11 cellular contexts compared by ENCODE assay signal in the genomic region with DNA sequence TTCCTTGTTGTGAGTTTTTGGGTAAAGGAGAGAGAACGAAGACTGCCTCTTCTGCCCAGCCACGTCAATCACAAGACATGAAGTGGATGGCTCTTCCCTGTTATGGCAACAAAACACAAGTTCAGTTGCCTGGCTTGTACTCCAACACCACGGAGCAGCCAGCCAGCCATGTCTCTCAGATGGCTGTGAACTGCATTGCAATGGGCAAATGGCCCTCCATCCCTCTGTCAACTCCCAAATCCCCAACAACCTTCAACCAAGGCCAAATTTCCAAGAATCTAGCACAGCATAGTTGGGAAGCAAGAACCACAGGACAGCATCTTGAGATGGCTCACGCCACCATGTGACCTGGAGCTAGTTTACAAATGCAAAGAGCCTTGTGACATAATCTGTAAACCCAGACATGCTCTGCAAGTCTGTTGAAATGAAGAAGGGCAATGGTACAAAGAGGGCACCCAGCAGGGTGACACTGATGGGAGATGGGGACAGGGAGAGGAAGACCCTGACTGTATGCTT. TPM values are rescaled to one million over a fixed set of nuclear protein-coding genes. Genes with fewer than 3 reads are reported as not detected.
DNase-seq lines count a peak whose midpoint lies in the region; ATAC-seq, FAIRE-seq and TF ChIP-seq lines count a peak whose summit lies in the region.
"Had no signal": no experiment of that assay in that cellular context is flagged by ENCODE, and none has a peak within 500 bp of the region (broad histone marks: within the 10 kb centered on the region; RNA-seq: fewer than 3 reads in every experiment).

No MANE protein-coding gene starts in this region.

- H3K9me3 ChIP-seq in Peyer's patch (no peaks in the 10 kb centered on the region), H1 (ENCODE audit: insufficient read depth in 2 of 2, low read depth in 1 of 2, low read length in 1 of 2) (no peaks in the 10 kb centered on the region), muscle layer of duodenum (ENCODE audit: control insufficient read depth in 1 of 2, low read length in 2 of 2) (no peaks in the 10 kb centered on the region), tibial artery (no peaks in the 10 kb centered on the region)

- H3K4me3 ChIP-seq in Peyer's patch (no peak overlapping the region), H1 (ENCODE audit: extremely low read depth in 1 of 4, insufficient read depth in 2 of 4, low read depth in 3 of 4, low read length in 4 of 4) (no peak overlapping the region), muscle layer of duodenum (ENCODE audit: low read depth in 1 of 2, low read length in 2 of 2) (no peak overlapping the region), tibial artery (no peak overlapping the region)

- no peak overlapping the region for H3K27ac Mint-ChIP-seq in activated CD8-positive, alpha-beta memory T cell treated with anti-CD3 and anti-CD28 coated beads, Interleukin-2, amount 10 ng/mL, durations not matched to agents 7 days and 5 days
- H3K27ac Mint-ChIP-seq: stimulated activated naive CD8-positive, alpha-beta T cell treated with anti-CD3 and anti-CD28 coated beads, Interleukin-15, amount 100 ng/mL, for 72 hours had no signal

- POLR2A ChIA-PET in H1 (lab: Charles Lee; ENCODE audit: partially characterized antibody), result no interaction called here

- H3K79me1 ChIP-seq in H1 (ENCODE audit: low read depth, low read length), result no peaks in the 10 kb centered on the region

- no peak overlapping the region for H4K91ac ChIP-seq in H1 (replicated peaks; ENCODE audit: insufficient read length, low read length)

- H3K27me3 ChIP-seq in Peyer's patch (no peaks in the 10 kb centered on the region), H1 (replicated peaks in 1 of 4; ENCODE audit: control insufficient read depth in 3 of 4, extremely low read depth in 1 of 4, insufficient read depth in 3 of 4, low read length in 3 of 4) (no peaks in the 10 kb centered on the region; a peak in 1 of 7 replicates), muscle layer of duodenum (ENCODE audit: low read depth, low read length) (no peaks in the 10 kb centered on the region), tibial artery (no peaks in the 10 kb centered on the region)

- H3K4me2 ChIP-seq in H1 (ENCODE audit: insufficient read depth in 1 of 2, low read depth in 2 of 2, low read length in 2 of 2), result no peak overlapping the region

- H3K23me2 ChIP-seq in H1 (ENCODE audit: low read depth, low read length), result no peaks in the 10 kb centered on the region

- no peak overlapping the region for H3K56ac ChIP-seq in H1 (replicated peaks; ENCODE audit: insufficient read length, low read depth, low read length)

- no peaks in the 10 kb centered on the region for H3K36me3 Mint-ChIP-seq in activated CD8-positive, alpha-beta memory T cell treated with anti-CD3 and anti-CD28 coated beads, Interleukin-2, amount 10 ng/mL, durations not matched to agents 7 days and 5 days

- H3K23ac ChIP-seq in H1 (ENCODE audit: insufficient read length), result no peak overlapping the region

- H3K27me3 Mint-ChIP-seq in activated CD8-positive, alpha-beta memory T cell treated with anti-CD3 and anti-CD28 coated beads, Interleukin-2, amount 10 ng/mL, durations not matched to agents 7 days and 5 days, result peaks cover 6% of the 10 kb centered on the region

- H3K27ac ChIP-seq in Peyer's patch (peak overlapping the region; percentile 61 to 86 (median 76)), H1 (ENCODE audit: low read depth, low read length) (no peak overlapping the region), muscle layer of duodenum (ENCODE audit: low read length) (peak overlapping the region; percentile 36), tibial artery (peak overlapping the region; percentile 90 to 91)

- H3K4me3 Mint-ChIP-seq in activated CD8-positive, alpha-beta memory T cell treated with anti-CD3 and anti-CD28 coated beads, Interleukin-2, amount 10 ng/mL, durations not matched to agents 7 days and 5 days, result no peak overlapping the region
- H3K4me3 Mint-ChIP-seq: stimulated activated naive CD8-positive, alpha-beta T cell treated with anti-CD3 and anti-CD28 coated beads, Interleukin-15, amount 100 ng/mL, for 72 hours had no signal

- H3K18ac ChIP-seq in H1 (ENCODE audit: extremely low read depth, low read length), result no peak overlapping the region

- intact Hi-C loops in tibial artery (cut with DNase I; ENCODE audit: low total_unique reads), result no loop called here

- no peaks in the 10 kb centered on the region for H3K4me1 Mint-ChIP-seq in activated CD8-positive, alpha-beta memory T cell treated with anti-CD3 and anti-CD28 coated beads, Interleukin-2, amount 10 ng/mL, durations not matched to agents 7 days and 5 days
- H3K4me1 Mint-ChIP-seq: stimulated activated naive CD8-positive, alpha-beta T cell treated with anti-CD3 and anti-CD28 coated beads, Interleukin-15, amount 100 ng/mL, for 72 hours had no signal

- peaks cover 4 to 21% (median 9%) of the 10 kb centered on the region in 4 donors for H3K4me1 ChIP-seq in Peyer's patch
- peaks cover 0 to 6% (median 1%) of the 10 kb centered on the region in 4 experiments; a peak in 2 of 7 replicates for H3K4me1 ChIP-seq in H1 (replicated peaks in 1 of 4; ENCODE audit: control insufficient read depth in 3 of 4, insufficient read depth in 4 of 4, low read length in 3 of 4)
- H3K4me1 ChIP-seq in muscle layer of duodenum (ENCODE audit: control insufficient read depth in 1 of 2, insufficient read depth in 2 of 2, low read length in 2 of 2), result peaks cover 14 to 24% of the 10 kb centered on the region in 2 donors
- peaks cover 8 to 60% (median 39%) of the 10 kb centered on the region in 4 donors for H3K4me1 ChIP-seq in tibial artery

- TF ChIP-seq RAD21 in H1 (IDR thresholded peaks at IDR 0.05 in 1 of 2, conservative IDR thresholded peaks at IDR 0.05 in 1 of 2; ENCODE audit: low read depth in 2 of 2, low read length in 2 of 2), result no peak

- FAIRE-seq in H1 (lab: Jason Lieb, UNC), result no peak

- no peak overlapping the region for H2BK15ac ChIP-seq in H1 (ENCODE audit: low read length)

- no peak overlapping the region for H4K8ac ChIP-seq in H1 (ENCODE audit: extremely low read depth, insufficient read depth, low read length)

- no peak overlapping the region for H2BK120ac ChIP-seq in H1 (replicated peaks; ENCODE audit: low read depth, low read length)

- H3K9me3 Mint-ChIP-seq in activated CD8-positive, alpha-beta memory T cell treated with anti-CD3 and anti-CD28 coated beads, Interleukin-2, amount 10 ng/mL, durations not matched to agents 7 days and 5 days (ENCODE audit: low read depth), result no peaks in the 10 kb centered on the region
- H3K9me3 Mint-ChIP-seq: stimulated activated naive CD8-positive, alpha-beta T cell treated with anti-CD3 and anti-CD28 coated beads, Interleukin-15, amount 100 ng/mL, for 72 hours had no signal

- ATAC-seq in activated CD8-positive, alpha-beta memory T cell treated with anti-CD3 and anti-CD28 coated beads, Interleukin-2, amount 10 ng/mL, durations not matched to agents 7 days and 5 days, result no peak
- ATAC-seq: stimulated activated naive CD8-positive, alpha-beta T cell treated with anti-CD3 and anti-CD28 coated beads, Interleukin-15, amount 100 ng/mL, for 72 hours had no signal

- H2BK12ac ChIP-seq in H1 (ENCODE audit: low read depth, low read length), result no peak overlapping the region

- H2AFZ ChIP-seq in H1 (ENCODE audit: low read length), result no peak overlapping the region

- TF ChIP-seq POLR2A in Peyer's patch (IDR thresholded peaks at IDR 0.05) (no peak), H1 (IDR thresholded peaks at IDR 0.05; ENCODE audit: control extremely low read depth in 1 of 2, low read depth in 2 of 2, low read length in 2 of 2) (no peak)

- no peaks in the 10 kb centered on the region for H3K79me2 ChIP-seq in H1 (ENCODE audit: control insufficient read depth in 1 of 2, insufficient read depth in 2 of 2, low read length in 2 of 2)

- CTCF ChIA-PET in H1 (lab: Charles Lee; ENCODE audit: partially characterized antibody), result interaction anchor here (1.6 to 1.8 kb wide), 2 partner anchors 10 to 70 kb away, joined by 4 to 8 read pairs; no protein-coding TSS in a partner anchor
- CTCF ChIA-PET in activated CD8-positive, alpha-beta memory T cell treated with anti-CD3 and anti-CD28 coated beads, Interleukin-2, amount 10 ng/mL, durations not matched to agents 7 days and 5 days (lab: Charles Lee), result no interaction called here

- WGBS in H1 (ENCODE audit: extremely low coverage in 1 of 2, insufficient coverage in 1 of 2, insufficient read length in 1 of 2, insufficient replicate concordance in 2 of 2, low coverage in 1 of 2, low lambda C conversion rate in 2 of 2, missing lambda C conversion rate in 1 of 2), 2 experiments, result 87% methylated on average over 4 of the region's 4 CpGs; no CpG with 5 or more reads in 1 of the 2 experiments

- no peak overlapping the region for H3K9ac ChIP-seq in H1 (replicated peaks in 1 of 4; ENCODE audit: extremely low read depth in 1 of 4, low read depth in 3 of 4, low read length in 3 of 4)

- no peak overlapping the region for H3K4ac ChIP-seq in H1 (replicated peaks; ENCODE audit: insufficient read length, low read depth, low read length)

- no peaks in the 10 kb centered on the region for H4K20me1 ChIP-seq in H1 (replicated peaks in 1 of 2; ENCODE audit: control insufficient read depth in 1 of 2, insufficient read depth in 2 of 2, low read length in 2 of 2)

- H3K36me3 ChIP-seq in Peyer's patch, result no peaks in the 10 kb centered on the region
- no peaks in the 10 kb centered on the region for H3K36me3 ChIP-seq in H1 (ENCODE audit: control insufficient read depth in 2 of 4, insufficient read depth in 4 of 4, low read length in 3 of 4)
- no peaks in the 10 kb centered on the region for H3K36me3 ChIP-seq in muscle layer of duodenum (ENCODE audit: control insufficient read depth in 1 of 2, insufficient read depth in 2 of 2, low read length in 2 of 2)
- no peaks in the 10 kb centered on the region for H3K36me3 ChIP-seq in tibial artery

- no peak overlapping the region for H4K5ac ChIP-seq in H1 (ENCODE audit: insufficient read length, low read depth, low read length)

- 0 out of 2 replicates have a peak overlapping the region, but pooled peaks have one; percentile 49 for H2BK20ac ChIP-seq in H1 (ENCODE audit: low read length)

- no peak for TF ChIP-seq CTCF in Peyer's patch (IDR thresholded peaks at IDR 0.05)
- TF ChIP-seq CTCF in H1 (IDR thresholded peaks at IDR 0.05; ENCODE audit: control extremely low read depth in 1 of 3, insufficient read depth in 1 of 3, low read depth in 1 of 3, low read length in 3 of 3), result no peak
- no peak for TF ChIP-seq CTCF in tibial artery (IDR thresholded peaks at IDR 0.05)

- no peak overlapping the region for H2AK5ac ChIP-seq in H1 (ENCODE audit: low read depth, low read length)

- TF ChIP-seq EP300 in H1 (IDR thresholded peaks at IDR 0.05; ENCODE audit: borderline replicate concordance in 1 of 2, low read depth in 2 of 2, low read length in 2 of 2), result no peak

- H2BK5ac ChIP-seq in H1 (ENCODE audit: low read depth, low read length), result no peak overlapping the region

- H3K14ac ChIP-seq in H1 (ENCODE audit: insufficient read length), result no peak overlapping the region

- DNase-seq in Peyer's patch, result no peak
- no peak for DNase-seq in H1 (ENCODE audit: low read depth in 1 of 2, low spot score in 2 of 2)
- no peak for DNase-seq in tibial artery
- DNase-seq in NCI-H1105 treated with DMSO at 0.1 percent for 48 hours (lab: John Stamatoyannopoulos, UW), result no peak
- no peak for DNase-seq in NCI-H2196 (lab: John Stamatoyannopoulos, UW; ENCODE audit: unreplicated experiment)
- DNase-seq in activated CD8-positive, alpha-beta memory T cell treated with anti-CD3 and anti-CD28 coated beads, Interleukin-2, amount 10 ng/mL, durations not matched to agents 7 days and 5 days, result no peak
- no peak for DNase-seq in amniotic stem cell (lab: John Stamatoyannopoulos, UW)
- DNase-seq: activated T-cell treated with anti-CD3 and anti-CD28 coated beads for 4 hours; DMS79 treated with DMSO at 0.1 percent for 48 hours; stimulated activated naive CD8-positive, alpha-beta T cell treated with anti-CD3 and anti-CD28 coated beads, Interleukin-15, amount 100 ng/mL, for 72 hours had no signal

RNA-seq across cellular contexts. Expression of gene ZNF366, which starts 53.9 kb away (rescaled TPM):
- 1 to 10 TPM in 2 of 4 donors, under 1 TPM in 2; 0.70 to 2.5 (median 1.3) TPM for total RNA-seq in Peyer's patch
- total RNA-seq in H1 (2021; fragmentation: NEBNext Ultra II Directional; extraction: Animal tissue kit (Norgen Biotek cat#: 25700)), result not detected in 2 replicates
- polyA plus RNA-seq in H1 (2011; rRNA removed), result not detected in 2 replicates
- not detected for polyA plus RNA-seq in H1 (2011; cell fraction: cytosol; rRNA removed)
- not detected for polyA plus RNA-seq in H1 (2011; cell fraction: nucleus; rRNA removed)
- not detected in 4 replicates for polyA plus RNA-seq in H1 (2012, experiment 1 of 2)
- polyA plus RNA-seq in H1 (2012, experiment 2 of 2), result not detected
- not detected for polyA plus RNA-seq in H1 (2013, experiment 1 of 2)
- polyA plus RNA-seq in H1 (2013, experiment 2 of 2), result not detected
- not detected in 2 replicates for polyA minus RNA-seq in H1 (2011; rRNA and poly(A)+ RNA removed)
- polyA minus RNA-seq in H1 (2011; cell fraction: cytosol; rRNA and poly(A)+ RNA removed), result not detected
- polyA minus RNA-seq in H1 (2011; cell fraction: nucleus; rRNA and poly(A)+ RNA removed), result not detected
- not detected for total RNA-seq in activated CD8-positive, alpha-beta memory T cell treated with anti-CD3 and anti-CD28 coated beads, Interleukin-2, amount 10 ng/mL, durations not matched to agents 7 days and 5 days
